In genomic region chr12:65603428-65604351, GRCh38 we compare ENCODE assay signal across 11 cellular contexts.
DNase-seq lines count a peak whose midpoint lies in the region; ATAC-seq, FAIRE-seq and TF ChIP-seq lines count a peak whose summit lies in the region.
"Had no signal": no experiment of that assay in that cellular context is flagged by ENCODE, and none has a peak within 500 bp of the region (broad histone marks: within the 10 kb centered on the region; RNA-seq: fewer than 3 reads in every experiment).

No MANE protein-coding gene starts in this region.

- POLR2A ChIA-PET in RWPE1 (lab: Yijun Ruan, JAX; ENCODE audit: low non-redundant PET) = no interaction called here

- TF ChIP-seq CTCF in RWPE1 (conservative IDR thresholded peaks at IDR 0.05; ENCODE audit: low read depth) (no peak), fibroblast of lung (conservative IDR thresholded peaks at IDR 0.05 in 1 of 2, IDR thresholded peaks at IDR 0.05 in 1 of 2; ENCODE audit: low read depth in 1 of 2, low read length in 2 of 2) (no peak), osteocyte (IDR thresholded peaks at IDR 0.05) (no peak)

- peak overlapping the region; percentile 40 to 72 (median 56) for H3K4me3 ChIP-seq in fibroblast of lung (replicated peaks in 1 of 4; ENCODE audit: control extremely low read depth in 1 of 4, insufficient read depth in 1 of 4, low read depth in 3 of 4, low read length in 4 of 4)

- peaks cover 4% of the 10 kb centered on the region for H3K9me3 Mint-ChIP-seq in osteocyte (ENCODE audit: unreplicated experiment)

- TF ChIP-seq POLR2A in GM12892 (IDR thresholded peaks at IDR 0.05; ENCODE audit: low read depth, low read length) = no peak

- H3K9ac ChIP-seq in fibroblast of lung (ENCODE audit: insufficient read depth, low read length) = peak overlapping the region; percentile 64

- CTCF ChIA-PET in RWPE1 (lab: Yijun Ruan, JAX) = interaction anchor here (0.6 to 1.5 kb wide), 3 partner anchors 197 to 529 kb away, joined by 3 read pairs; no protein-coding TSS in a partner anchor

- no peaks in the 10 kb centered on the region for H4K20me1 ChIP-seq in fibroblast of lung (ENCODE audit: control insufficient read depth, extremely low read depth, insufficient read depth, low read length)

- peak overlapping the region; percentile 64 for H3K4me3 Mint-ChIP-seq in osteocyte (ENCODE audit: unreplicated experiment)
- H3K4me3 Mint-ChIP-seq in T-helper 17 cell = no peak overlapping the region
- H3K4me3 Mint-ChIP-seq: activated naive CD4-positive, alpha-beta T cell treated with anti-CD3 and anti-CD28 coated beads for 36 hours; naive B cell had no signal

- no peak for ATAC-seq in T-helper 17 cell
- no peak for ATAC-seq in GM18870 (IDR thresholded peaks at IDR 0.05; ENCODE audit: unreplicated experiment)

- H3K27me3 Mint-ChIP-seq in osteocyte (ENCODE audit: unreplicated experiment) (no peaks in the 10 kb centered on the region), T-helper 17 cell (peaks cover 17% of the 10 kb centered on the region)

- no peaks in the 10 kb centered on the region for H3K9me3 ChIP-seq in fibroblast of lung (ENCODE audit: control insufficient read depth, insufficient read depth, low read depth, low read length)
- H3K9me3 ChIP-seq in T-helper 17 cell (ENCODE audit: control insufficient read depth, low read length, poor library complexity, severe bottlenecking) = no peaks in the 10 kb centered on the region

- H3K4me2 ChIP-seq in fibroblast of lung (ENCODE audit: extremely low read depth, insufficient read depth, low read length) = peak overlapping the region; percentile 73

- no peak overlapping the region for H2AFZ ChIP-seq in fibroblast of lung (ENCODE audit: low read length)

- no peaks in the 10 kb centered on the region for H3K27me3 ChIP-seq in fibroblast of lung (ENCODE audit: control insufficient read depth, insufficient read depth, low read length)

- no peaks in the 10 kb centered on the region for H3K36me3 ChIP-seq in fibroblast of lung (ENCODE audit: control insufficient read depth, insufficient read depth, low read length)

- peaks cover 12% of the 10 kb centered on the region for H3K79me2 ChIP-seq in fibroblast of lung (ENCODE audit: control insufficient read depth, insufficient read depth, low read length)

- H3K27ac Mint-ChIP-seq in osteocyte (ENCODE audit: unreplicated experiment) (peak overlapping the region; percentile 88), T-helper 17 cell (no peak overlapping the region)
- H3K27ac Mint-ChIP-seq: activated naive CD4-positive, alpha-beta T cell treated with anti-CD3 and anti-CD28 coated beads for 36 hours; naive B cell had no signal

- peaks cover 69% of the 10 kb centered on the region for H3K4me1 Mint-ChIP-seq in osteocyte (ENCODE audit: unreplicated experiment)
- no peaks in the 10 kb centered on the region for H3K4me1 Mint-ChIP-seq in T-helper 17 cell

- H3K4me1 ChIP-seq in fibroblast of lung (ENCODE audit: control insufficient read depth, extremely low read depth, insufficient read depth, low read length) = peaks cover 25% of the 10 kb centered on the region

- peak overlapping the region; percentile 93 for H3K27ac ChIP-seq in RWPE1
- H3K27ac ChIP-seq in fibroblast of lung (ENCODE audit: insufficient read depth, low read length) = peak overlapping the region; percentile 91

- no peaks in the 10 kb centered on the region for H3K36me3 Mint-ChIP-seq in osteocyte (ENCODE audit: unreplicated experiment)
- H3K36me3 Mint-ChIP-seq in T-helper 17 cell (ENCODE audit: low read depth) = no peaks in the 10 kb centered on the region
- H3K36me3 Mint-ChIP-seq: naive B cell had no signal

- no peak for FAIRE-seq in GM12892 (lab: Jason Lieb, UNC)

- peak; percentile 86 for DNase-seq in DMS114 treated with DMSO at 0.1 percent for 48 hours (lab: John Stamatoyannopoulos, UW; ENCODE audit: unreplicated experiment)
- peak; percentile 58 for DNase-seq in RWPE1 (ENCODE audit: low spot score)
- peak; percentile 81 to 98 for DNase-seq in fibroblast of lung (ENCODE audit: low read depth in 2 of 2)
- no peak for DNase-seq in osteocyte (ENCODE audit: extremely low spot score, unreplicated experiment)
- no peak for DNase-seq in NAMALWA (ENCODE audit: low spot score)
- DNase-seq in GM12892 (ENCODE audit: insufficient read length) = no peak
- DNase-seq in T-helper 17 cell = no peak
- DNase-seq: activated naive CD4-positive, alpha-beta T cell treated with anti-CD3 and anti-CD28 coated beads for 36 hours; MV-4-11; naive B cell had no signal

Comparison
In these comparisons a context has a peak if more than half of its experiments do, and no peak if none do; other contexts are left out.
1. DNase-seq: peak in DMS114 treated with DMSO at 0.1 percent for 48 hours (single experiment), RWPE1 (single experiment) and fibroblast of lung (2 of 2); none in osteocyte (single experiment), NAMALWA (single experiment), GM12892 (single experiment) and T-helper 17 cell (0 of 3).